In genomic region chr2:112005391-112006075, GRCh38 we compare ENCODE assay signal across 34 cellular contexts. TPM values are rescaled to one million over a fixed set of nuclear protein-coding genes. Genes with fewer than 3 reads are reported as not detected.
DNase-seq lines count a peak whose midpoint lies in the region; ATAC-seq, FAIRE-seq and TF ChIP-seq lines count a peak whose summit lies in the region.
"Had no signal": no experiment of that assay in that cellular context is flagged by ENCODE, and none has a peak within 500 bp of the region (broad histone marks: within the 10 kb centered on the region; RNA-seq: fewer than 3 reads in every experiment).

No MANE protein-coding gene starts in this region.

- H3K4me3 ChIP-seq in K562: no peak overlapping the region
- no peak overlapping the region for H3K4me3 ChIP-seq in neutrophil (ENCODE audit: low read depth in 1 of 2, low read length in 1 of 2)
- H3K4me3 ChIP-seq: cardiac muscle cell, GM23338, heart right ventricle, prostate gland, right lobe of liver, transverse colon had no signal

- TF ChIP-seq POLR2A in K562 (conservative IDR thresholded peaks at IDR 0.05): no peak

- in situ Hi-C loops in K562 (cut with MboI): no loop called here

- no peaks in the 10 kb centered on the region for H3K79me2 ChIP-seq in K562 (ENCODE audit: control insufficient read depth, insufficient read depth, low read length)

- peaks cover 3% of the 10 kb centered on the region in 2 experiments; a peak in 3 of 5 replicates for H3K4me1 ChIP-seq in K562 (replicated peaks in 1 of 2; ENCODE audit: control insufficient read depth in 2 of 2, insufficient read depth in 2 of 2, low read length in 2 of 2)
- peaks cover 74 to 75% of the 10 kb centered on the region in 2 experiments for H3K4me1 ChIP-seq in neutrophil (ENCODE audit: control insufficient read depth in 1 of 2, insufficient read depth in 1 of 2, low read depth in 1 of 2, low read length in 1 of 2)
- H3K4me1 ChIP-seq: prostate gland, right lobe of liver had no signal

- no peak overlapping the region for H2AFZ ChIP-seq in K562 (ENCODE audit: low read depth, low read length)
- H2AFZ ChIP-seq: GM23338 had no signal

- DNase-seq in CD14-positive monocyte (ENCODE audit: low spot score) (no peak), HT1080 (ENCODE audit: low read depth) (peak; percentile 43), K562 (ENCODE audit: extremely low read depth in 1 of 4, low spot score in 3 of 4) (no peak), SKM-1 treated with dmso at 0.1 percent for 144 hours (lab: John Stamatoyannopoulos, UW; ENCODE audit: unreplicated experiment) (no peak), NCI-H524 treated with DMSO at 0.1 percent for 48 hours (lab: John Stamatoyannopoulos, UW) (no peak), NCI-H2196 (lab: John Stamatoyannopoulos, UW; ENCODE audit: unreplicated experiment) (no peak)
- DNase-seq: activated CD4-positive, alpha-beta T cell treated with anti-CD3 and anti-CD28 coated beads, Interleukin-2, amount 50 U/mL, for 48 hours; activated naive CD4-positive, alpha-beta T cell treated with anti-CD3 and anti-CD28 coated beads, Interleukin-2, amount 50 U/mL, for 16 hours; anterior cingulate cortex; DMS79 treated with DMSO at 0.1 percent for 48 hours; effector CD8-positive, alpha-beta T cell; heart right ventricle; kidney; naive B cell; NCI-H1105; NCI-H1930; NCI-H526; nucleus accumbens; OCI-M1; right lobe of liver; stimulated activated CD4-positive, alpha-beta T cell treated with anti-CD3 and anti-CD28 coated beads, Interleukin-12 subunit alpha, Interleukin-12 subunit beta, amount 100 ng/mL, for 4 hours; stimulated activated CD4-positive, alpha-beta T cell treated with anti-CD3 and anti-CD28 coated beads, Interleukin-2, amount 100 ng/mL, for 48 hours; T-helper 1 cell; transverse colon had no signal

- no TSS peak for BruUV-seq in K562 (replicated peaks; lab: Mats Ljungman, UMichigan)

- WGBS in K562 (ENCODE audit: insufficient coverage, low coverage, missing lambda C conversion rate): 45% methylated on average over 5 of the region's 5 CpGs

- H3K27ac ChIP-seq in K562 (ENCODE audit: extremely low read depth, low read depth, low read length) (no peak overlapping the region), neutrophil (peak overlapping the region; percentile 82)
- H3K27ac ChIP-seq: C4-2B, cardiac muscle cell, prostate gland, right lobe of liver had no signal

- H3K27me3 ChIP-seq in K562 (ENCODE audit: control insufficient read depth in 2 of 2, insufficient read depth in 2 of 2, low read length in 2 of 2) (no peaks in the 10 kb centered on the region), neutrophil (no peaks in the 10 kb centered on the region)
- H3K27me3 ChIP-seq: cardiac muscle cell, heart right ventricle, right lobe of liver, transverse colon had no signal

- no peaks in the 10 kb centered on the region for H3K9me1 ChIP-seq in K562 (ENCODE audit: control insufficient read depth, insufficient read depth, low read length)

- intact Hi-C loops in CD14-positive monocyte (cut with micrococcal nuclease): loop anchor here in 1 of 2 donors (2.0 to 5.0 kb wide), 2 partner anchors 25 to 47 kb away; no protein-coding TSS in a partner anchor
- intact Hi-C loops in K562 (cut with micrococcal nuclease): no loop called here

- H3K27ac Mint-ChIP-seq in CD14-positive monocyte: peak overlapping the region; percentile 93 to 98 (median 95)
- H3K27ac Mint-ChIP-seq: activated T-helper 2 cell treated with anti-CD3 and anti-CD28 coated beads, Interferon-gamma antibody, Interleukin-2, Interleukin-4, amounts not matched to agents 10 μg/mL and 5 μg/mL and 100 μg/mL, durations not matched to agents 14 hours and 24 hours and 36 hours; GM23338; mesothelial cell of epicardium; naive B cell had no signal

- H3K9me3 Mint-ChIP-seq in CD14-positive monocyte: peaks cover 0 to 1% (median 0%) of the 10 kb centered on the region in 7 donors
- H3K9me3 Mint-ChIP-seq: activated T-helper 2 cell treated with anti-CD3 and anti-CD28 coated beads, Interferon-gamma antibody, Interleukin-2, Interleukin-4, amounts not matched to agents 10 μg/mL and 5 μg/mL and 100 μg/mL, durations not matched to agents 14 hours and 24 hours and 36 hours; GM23338; mesothelial cell of epicardium; naive B cell had no signal

- no peak for TF ChIP-seq EP300 in K562 (IDR thresholded peaks at IDR 0.05; ENCODE audit: low read length)

- H3K36me3 ChIP-seq in K562 (ENCODE audit: control insufficient read depth, insufficient read depth, low read length): no peaks in the 10 kb centered on the region
- no peaks in the 10 kb centered on the region for H3K36me3 ChIP-seq in neutrophil

- H4K20me1 ChIP-seq in K562 (replicated peaks; ENCODE audit: control insufficient read depth, insufficient read depth, low read length): no peaks in the 10 kb centered on the region

- H3K4me2 ChIP-seq in K562 (ENCODE audit: insufficient read depth, low read length): no peak overlapping the region
- H3K4me2 ChIP-seq: GM23338 had no signal

- POLR2A ChIA-PET in K562 (lab: Yijun Ruan, JAX): interaction anchor here (0.6 kb wide), 1 partner anchor 19 kb away, joined by 4 read pairs; no protein-coding TSS in a partner anchor

- FAIRE-seq in K562 (lab: Jason Lieb, UNC): no peak
- FAIRE-seq: colon, kidney, TTC549 had no signal

- H3K36me3 Mint-ChIP-seq in CD14-positive monocyte: peaks cover 9 to 10% of the 10 kb centered on the region in 2 donors
- H3K36me3 Mint-ChIP-seq: naive B cell had no signal

- no peak for TF ChIP-seq CTCF in CD14-positive monocyte (IDR thresholded peaks at IDR 0.05)
- no peak for TF ChIP-seq CTCF in K562 (IDR thresholded peaks at IDR 0.05 in 2 of 3, conservative IDR thresholded peaks at IDR 0.05 in 1 of 3; ENCODE audit: insufficient read depth in 2 of 3, low read depth in 1 of 3, low read length in 3 of 3)
- no peak for TF ChIP-seq CTCF in neutrophil (IDR thresholded peaks at IDR 0.05)

- H3K9me3 ChIP-seq in K562 (replicated peaks; ENCODE audit: control insufficient read depth, insufficient read depth, low read depth, low read length): no peaks in the 10 kb centered on the region
- no peaks in the 10 kb centered on the region for H3K9me3 ChIP-seq in neutrophil
- H3K9me3 ChIP-seq: heart right ventricle, prostate gland, right lobe of liver, transverse colon had no signal

- H3K4me1 Mint-ChIP-seq in CD14-positive monocyte: peaks cover 85% of the 10 kb centered on the region
- H3K4me1 Mint-ChIP-seq: GM23338 had no signal

- CTCF ChIA-PET in K562 (lab: Yijun Ruan, JAX; ENCODE audit: low intra/inter-chr PET ratio): no interaction called here

- no peak for TF ChIP-seq RAD21 in K562 (CRISPR knock-in tag; conservative IDR thresholded peaks at IDR 0.05 in 1 of 2, IDR thresholded peaks at IDR 0.05 in 1 of 2)

- peak overlapping the region in 1 of 2 donors; percentile 26 for H3K4me3 Mint-ChIP-seq in CD14-positive monocyte
- H3K4me3 Mint-ChIP-seq: GM23338, mesothelial cell of epicardium had no signal

- H3K27me3 Mint-ChIP-seq in CD14-positive monocyte (ENCODE audit: low read depth in 3 of 3): peaks cover 0 to 2% (median 0%) of the 10 kb centered on the region in 3 donors
- H3K27me3 Mint-ChIP-seq: naive B cell had no signal

- no peak for ATAC-seq in K562
- ATAC-seq: activated CD4-positive, CD25-positive, alpha-beta regulatory T cell treated with anti-CD3 and anti-CD28 coated beads, Interleukin-2, amount 50 U/mL, for 24 hours; GM23338 had no signal

- H3K9ac ChIP-seq in K562 (ENCODE audit: insufficient read depth in 1 of 2, low read depth in 2 of 2, low read length in 2 of 2): no peak overlapping the region

TF ChIP-seq in K562, 482 proteins besides CTCF, POLR2A, EP300 and RAD21:
- TF ChIP-seq ZNF740 (CRISPR knock-in tag; IDR thresholded peaks at IDR 0.05): no peak
- TF ChIP-seq ZNF740 (tag; IDR thresholded peaks at IDR 0.05): no peak
- peak; percentile 17; the same call in 1 of the 2 replicates for TF ChIP-seq USF2 (CRISPR knock-in tag; IDR thresholded peaks at IDR 0.05)
TF ChIP-seq in K562: peak in this region for 1.

RNA-seq across cellular contexts. Expression of gene TMEM87B, which starts 49.5 kb away (rescaled TPM):
- 10 to 100 TPM in 1 of 2 donors, 1 to 10 TPM in 1; 9.1 to 11.4 TPM for polyA plus RNA-seq in CD14-positive monocyte
- total RNA-seq in HT1080 (2014; rRNA removed; shearing (Covaris generic)): 11.7 and 15.4 TPM in 2 replicates
- 12.5 and 16.3 TPM in 2 replicates for polyA plus RNA-seq in HT1080 (2015; cell fraction: cytosol; rRNA removed)
- polyA plus RNA-seq in HT1080 (2015; cell fraction: nucleus; rRNA removed): 39.5 and 42.6 TPM in 2 replicates
- total RNA-seq in K562 (2011; cell fraction: chromatin; rRNA removed; ENCODE audit: low replicate concordance): 14.2 and 41.0 TPM in 2 replicates
- 13.8 TPM in 2 replicates for total RNA-seq in K562 (2011; cell fraction: nucleolus; rRNA removed)
- total RNA-seq in K562 (2011; cell fraction: nucleoplasm; rRNA removed): 28.9 and 49.0 TPM in 2 replicates
- total RNA-seq in K562 (2014; rRNA removed): 5.7 and 6.8 TPM in 2 replicates
- 17.1 and 17.9 TPM in 2 replicates for total RNA-seq in K562 (2014; rRNA removed; fragmentation: Illumina TruSeq; extraction: Trizol)
- 11.5 and 12.3 TPM in 2 replicates for total RNA-seq in K562 (2015; rRNA removed; fragmentation: Illumina TruSeq; extraction: Trizol)
- 11.0 and 11.3 TPM in 2 replicates for total RNA-seq in K562 (2021)
- polyA plus RNA-seq in K562 (2011; rRNA removed): 11.5 and 17.1 TPM in 2 replicates
- 4.0 and 20.9 TPM in 2 replicates for polyA plus RNA-seq in K562 (2011; cell fraction: cytosol; rRNA removed)
- 13.9 and 19.8 TPM in 2 replicates for polyA plus RNA-seq in K562 (2011; cell fraction: nucleus; rRNA removed)
- 14.0 and 14.2 TPM in 2 replicates for polyA plus RNA-seq in K562 (2012)
- 12.6 and 14.4 TPM in 2 replicates for polyA plus RNA-seq in K562 (2014; fragmentation: Illumina TruSeq; extraction: Trizol)
- 1 to 10 TPM; 3.7 to 5.8 TPM for polyA plus RNA-seq in K562 (2014; fragmentation: Nextera tagmentation; extraction: Ambion mirVana)
- 7.6 and 9.5 TPM in 2 replicates for polyA plus RNA-seq in K562 (2014; rRNA removed)
- 14.1 and 20.0 TPM in 2 replicates for polyA minus RNA-seq in K562 (2011; rRNA and poly(A)+ RNA removed)
- polyA minus RNA-seq in K562 (2011; cell fraction: cytosol; rRNA and poly(A)+ RNA removed): 14.9 and 19.5 TPM in 2 replicates
- polyA minus RNA-seq in K562 (2011; cell fraction: nucleus; rRNA and poly(A)+ RNA removed): 8.6 and 14.1 TPM in 2 replicates
